31 cellular contexts compared by ENCODE assay signal in genomic region chr16:51085271-51085670, GRCh38.
"Had no signal": no experiment of that assay in that cellular context is flagged by ENCODE, and none has a peak within 500 bp of the region (broad histone marks: within the 10 kb centered on the region; RNA-seq: fewer than 3 reads in every experiment).

No MANE protein-coding gene starts in this region.

- H3K9me3 ChIP-seq: adrenal gland, ascending aorta, breast epithelium had no signal

- ATAC-seq: activated CD4-positive, CD25-positive, alpha-beta regulatory T cell treated with anti-CD3 and anti-CD28 coated beads, Interleukin-2, amount 50 U/mL, for 24 hours; activated CD8-positive, alpha-beta T cell treated with anti-CD3 and anti-CD28 coated beads for 36 hours; activated naive CD8-positive, alpha-beta T cell treated with anti-CD3 and anti-CD28 coated beads, Interleukin-2, amount 50 U/mL, for 24 hours; activated T-cell treated with anti-CD3 and anti-CD28 coated beads, Interleukin-2, amount 50 U/mL, for 4 hours; activated T-helper 17 cell treated with anti-CD3 and anti-CD28 coated beads, Interleukin-2, amount 50 U/mL, for 72 hours; effector memory CD8-positive, alpha-beta T cell; T-helper 17 cell had no signal

- H3K27me3 ChIP-seq: adrenal gland, ascending aorta, breast epithelium, cardiac muscle cell had no signal

- H3K4me3 ChIP-seq: adrenal gland, ascending aorta, breast epithelium, cardiac muscle cell, coronary artery, dorsolateral prefrontal cortex had no signal

- H3K27ac ChIP-seq: adrenal gland, ascending aorta, breast epithelium, cardiac muscle cell, coronary artery, dorsolateral prefrontal cortex, WERI-Rb-1 had no signal

- H3K36me3 ChIP-seq: adrenal gland, ascending aorta, breast epithelium, cardiac muscle cell, WERI-Rb-1 had no signal

- FAIRE-seq: frontal cortex had no signal

- H3K4me1 ChIP-seq: adrenal gland, ascending aorta, breast epithelium had no signal

- DNase-seq: activated B cell treated with CpG ODN at 0.5 μM for 24 hours; activated CD4-positive, alpha-beta T cell treated with anti-CD3 and anti-CD28 coated beads for 48 hours; activated CD4-positive, alpha-beta T cell treated with anti-CD3 and anti-CD28 coated beads, Interleukin-2, amount 50 U/mL, for 1 hour; activated CD4-positive, alpha-beta T cell treated with anti-CD3 and anti-CD28 coated beads, Interleukin-2, amount 50 U/mL, for 48 hours; activated CD8-positive, alpha-beta memory T cell treated with anti-CD3 and anti-CD28 coated beads for 24 hours; activated CD8-positive, alpha-beta T cell treated with anti-CD3 and anti-CD28 coated beads for 36 hours; activated effector memory CD4-positive, alpha-beta T cell treated with Interleukin-2 at 50 U/mL for 16 hours; activated gamma-delta T cell treated with Interleukin-2 at 50 U/mL for 16 hours; activated naive CD4-positive, alpha-beta T cell treated with anti-CD3 and anti-CD28 coated beads, Interleukin-2, amount 50 U/mL, for 16 hours; activated naive CD4-positive, alpha-beta T cell treated with Interleukin-2 at 50 U/mL for 16 hours; activated naive CD8-positive, alpha-beta T cell treated with anti-CD3 and anti-CD28 coated beads for 36 hours; activated naive CD8-positive, alpha-beta T cell treated with anti-CD3 and anti-CD28 coated beads, Interleukin-2, amount 50 U/mL, for 24 hours; activated T-cell treated with anti-CD3 and anti-CD28 coated beads, Interleukin-2, amount 50 U/mL, for 4 hours; adrenal gland; central memory CD4-positive, alpha-beta T cell; dorsolateral prefrontal cortex; effector CD4-positive, alpha-beta T cell; effector memory CD8-positive, alpha-beta T cell; foreskin fibroblast; head of caudate nucleus; T-helper 1 cell; T-helper 17 cell; T1000; WERI-Rb-1 had no signal
